Comparison of ENCODE assay signal across 9 cellular contexts in genomic region chr9:35954942-35955546, GRCh38. TPM values are rescaled to one million over a fixed set of nuclear protein-coding genes. Genes with fewer than 3 reads are reported as not detected.
A peak's percentile ranks its signal among the peaks of the same experiment; 100 is the strongest.
DNase-seq lines count a peak whose midpoint lies in the region; ATAC-seq, FAIRE-seq and TF ChIP-seq lines count a peak whose summit lies in the region.
"Had no signal": no experiment of that assay in that cellular context is flagged by ENCODE, and none has a peak within 500 bp of the region (broad histone marks: within the 10 kb centered on the region; RNA-seq: fewer than 3 reads in every experiment).

No MANE protein-coding gene starts in this region.

- peak overlapping the region; percentile 18; the same call in 1 of the 2 replicates for H3K4me3 Mint-ChIP-seq in HFFc6

- H3K4me1 Mint-ChIP-seq in HFFc6 (ENCODE audit: low read depth), result peaks cover 52% of the 10 kb centered on the region

- ATAC-seq in HG02642 (IDR thresholded peaks at IDR 0.05; ENCODE audit: poor library complexity, unreplicated experiment), result no peak

- H3K9me3 Mint-ChIP-seq in HFFc6, result no peaks in the 10 kb centered on the region

- TF ChIP-seq CTCF in D721Med (IDR thresholded peaks at IDR 0.05; ENCODE audit: insufficient read depth, missing control alignments) (peak; percentile 91), HFFc6 (IDR thresholded peaks at IDR 0.05) (peak; percentile 94)

- no peak for DNase-seq in D721Med (ENCODE audit: insufficient read length, low spot score)
- peak; percentile 77 for DNase-seq in HFFc6
- DNase-seq in NCI-H774 (lab: John Stamatoyannopoulos, UW), result peak; percentile 39
- DNase-seq in activated CD8-positive, alpha-beta memory T cell treated with anti-CD3 and anti-CD28 coated beads, Interleukin-2, amount 50 U/mL, for 4 hours, result peak; percentile 33
- DNase-seq in fibroblast of the conjunctiva (ENCODE audit: low read depth), result peak; percentile 86
- DNase-seq in non-pigmented ciliary epithelial cell (ENCODE audit: low read depth), result peak; percentile 67
- no peak for DNase-seq in NCI-H187 treated with DMSO at 0.1 percent for 48 hours (lab: John Stamatoyannopoulos, UW)

- FAIRE-seq in D721Med (lab: Jason Lieb, UNC), result peak; percentile 84

- no peaks in the 10 kb centered on the region for H3K36me3 Mint-ChIP-seq in HFFc6 (ENCODE audit: low read depth)

- no peaks in the 10 kb centered on the region; the same call in 1 of the 2 replicates for H3K27me3 Mint-ChIP-seq in HFFc6 (ENCODE audit: insufficient read depth)

- H3K27ac Mint-ChIP-seq in HFFc6, result peak overlapping the region; percentile 48; the same call in 1 of the 2 replicates

RNA-seq across cellular contexts. Expression of gene OR2S2, which starts 2.9 kb away (rescaled TPM):
- not detected for total RNA-seq in HFFc6 (2021; fragmentation: NEBNext Ultra II Directional; extraction: Animal tissue kit (Norgen Biotek cat#: 25700))
- total RNA-seq: activated CD8-positive, alpha-beta memory T cell treated with anti-CD3 and anti-CD28 coated beads for 36 hours had no signal

RNA-seq across cellular contexts. Expression of gene SPAAR, which starts 45.8 kb away (rescaled TPM):
- under 1 TPM in 5 of 6 experiments, not detected in 1; 0.19 to 0.34 (median 0.23) TPM for total RNA-seq in HFFc6 (2021; fragmentation: NEBNext Ultra II Directional; extraction: Animal tissue kit (Norgen Biotek cat#: 25700))
- total RNA-seq: activated CD8-positive, alpha-beta memory T cell treated with anti-CD3 and anti-CD28 coated beads for 36 hours had no signal

RNA-seq across cellular contexts. Expression of gene HRCT1, which starts 49.0 kb away (rescaled TPM):
- 1 to 10 TPM; 2.5 to 4.1 (median 3.3) TPM for total RNA-seq in HFFc6 (2021; fragmentation: NEBNext Ultra II Directional; extraction: Animal tissue kit (Norgen Biotek cat#: 25700))
- total RNA-seq: activated CD8-positive, alpha-beta memory T cell treated with anti-CD3 and anti-CD28 coated beads for 36 hours had no signal

Comparison
In these comparisons a context has a peak if more than half of its experiments do, and no peak if none do; other contexts are left out.
1. DNase-seq: peak in HFFc6 (single experiment), NCI-H774 (single experiment), activated CD8-positive, alpha-beta memory T cell treated with anti-CD3 and anti-CD28 coated beads, Interleukin-2, amount 50 U/mL, for 4 hours (single experiment), fibroblast of the conjunctiva (single experiment) and non-pigmented ciliary epithelial cell (single experiment); none in D721Med (single experiment) and NCI-H187 treated with DMSO at 0.1 percent for 48 hours (single experiment).